ENCODE assay signal across 10 cellular contexts in the genomic region with DNA sequence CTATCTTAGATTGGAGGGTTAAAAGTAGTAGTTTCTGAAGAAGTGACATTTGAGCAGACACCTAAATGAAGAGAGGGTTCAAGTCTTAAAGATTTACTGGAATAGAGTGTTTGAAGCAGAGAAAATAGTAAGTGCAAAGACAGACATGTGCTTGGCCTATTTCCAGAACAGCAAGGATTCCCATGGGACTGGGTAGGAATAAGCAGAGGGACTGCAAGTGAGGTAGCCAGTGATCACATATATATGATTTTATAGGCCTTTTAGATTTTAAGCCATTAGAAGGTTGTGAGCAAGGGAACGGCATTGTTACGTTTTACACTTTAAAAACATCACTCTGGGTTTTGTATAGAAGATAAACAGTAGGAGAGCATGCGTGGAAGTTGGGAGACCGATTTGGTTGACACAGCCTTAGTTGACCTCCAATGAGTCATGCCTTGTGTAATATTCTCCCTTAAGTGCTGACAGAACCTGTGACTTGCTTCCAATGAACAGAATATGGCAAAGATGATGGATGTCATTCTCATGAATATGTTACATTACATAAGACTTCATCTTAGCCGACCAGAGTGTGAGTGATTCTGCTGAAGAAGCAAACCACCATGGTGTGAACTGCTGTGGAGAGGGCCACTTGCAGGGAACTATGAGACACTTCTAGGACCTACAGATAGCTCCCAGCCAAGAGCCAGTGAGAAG. TPM values are rescaled to one million over a fixed set of nuclear protein-coding genes. Genes with fewer than 3 reads are reported as not detected.
A peak's percentile ranks its signal among the peaks of the same experiment; 100 is the strongest.
DNase-seq lines count a peak whose midpoint lies in the region; ATAC-seq and TF ChIP-seq lines count a peak whose summit lies in the region.
"Had no signal": no experiment of that assay in that cellular context is flagged by ENCODE, and none has a peak within 500 bp of the region (broad histone marks: within the 10 kb centered on the region; RNA-seq: fewer than 3 reads in every experiment).

No MANE protein-coding gene starts in this region.

- H3K9me3 ChIP-seq in naive thymus-derived CD4-positive, alpha-beta T cell (ENCODE audit: control insufficient read depth in 2 of 3, low read length in 3 of 3): no peaks in the 10 kb centered on the region
- H3K9me3 ChIP-seq in ovary: no peaks in the 10 kb centered on the region

- TF ChIP-seq EP300 in ovary (IDR thresholded peaks at IDR 0.05): no peak

- H3K27ac ChIP-seq in naive thymus-derived CD4-positive, alpha-beta T cell (ENCODE audit: low read depth, low read length): no peak overlapping the region
- H3K27ac ChIP-seq in ovary: no peak overlapping the region

- no peak overlapping the region for H3K4me3 ChIP-seq in naive thymus-derived CD4-positive, alpha-beta T cell (ENCODE audit: low read length)
- H3K4me3 ChIP-seq in ovary: no peak overlapping the region

- peak; percentile 57 for DNase-seq in Caki2 (ENCODE audit: low read depth)
- peak; percentile 25 for DNase-seq in NCI-H446 treated with DMSO at 0.1 percent for 48 hours (lab: John Stamatoyannopoulos, UW)
- DNase-seq in effector memory CD8-positive, alpha-beta T cell: no peak
- DNase-seq in naive thymus-derived CD4-positive, alpha-beta T cell: no peak
- no peak for DNase-seq in ovary
- DNase-seq in midbrain (lab: John Stamatoyannopoulos, UW): no peak
- DNase-seq: activated naive CD4-positive, alpha-beta T cell; mesendoderm had no signal

- no peak for TF ChIP-seq POLR2A in ovary (IDR thresholded peaks at IDR 0.05)

- no peaks in the 10 kb centered on the region for H3K27me3 ChIP-seq in naive thymus-derived CD4-positive, alpha-beta T cell (ENCODE audit: control insufficient read depth in 2 of 2, insufficient read depth in 2 of 2, low read length in 2 of 2)
- no peaks in the 10 kb centered on the region for H3K27me3 ChIP-seq in ovary

- TF ChIP-seq CTCF in ovary (IDR thresholded peaks at IDR 0.05): no peak

- in situ Hi-C loops in Caki2 (cut with HindIII; ENCODE audit: low pct_unique_long_range_greater_than_20kb, low sequenced_read_pairs): no loop called here

- H3K4me3 Mint-ChIP-seq in effector memory CD8-positive, alpha-beta T cell: no peak overlapping the region
- H3K4me3 Mint-ChIP-seq in naive thymus-derived CD4-positive, alpha-beta T cell: no peak overlapping the region

- 74 to 79% (median 79%) methylated on average over 5 of the region's 5 CpGs for WGBS in ovary, 3 donors

- H3K4me1 Mint-ChIP-seq in effector memory CD8-positive, alpha-beta T cell (ENCODE audit: low read depth in 2 of 2): no peaks in the 10 kb centered on the region
- H3K4me1 Mint-ChIP-seq in naive thymus-derived CD4-positive, alpha-beta T cell: no peaks in the 10 kb centered on the region

- no peaks in the 10 kb centered on the region for H3K27me3 Mint-ChIP-seq in effector memory CD8-positive, alpha-beta T cell
- H3K27me3 Mint-ChIP-seq in naive thymus-derived CD4-positive, alpha-beta T cell: no peaks in the 10 kb centered on the region

- ATAC-seq in effector memory CD8-positive, alpha-beta T cell (replicated peaks): peak; percentile 29
- peak; percentile 89 for ATAC-seq in naive thymus-derived CD4-positive, alpha-beta T cell
- no peak for ATAC-seq in HG03457 (IDR thresholded peaks at IDR 0.05; ENCODE audit: unreplicated experiment)
- ATAC-seq in GM18517 (IDR thresholded peaks at IDR 0.05; ENCODE audit: unreplicated experiment): no peak

- intact Hi-C loops in naive thymus-derived CD4-positive, alpha-beta T cell (cut with micrococcal nuclease): no loop called here
- intact Hi-C loops in ovary (cut with DNase I): no loop called here

- CTCF ChIA-PET in naive thymus-derived CD4-positive, alpha-beta T cell (lab: Charles Lee): no interaction called here

- no peaks in the 10 kb centered on the region for H3K36me3 Mint-ChIP-seq in effector memory CD8-positive, alpha-beta T cell (ENCODE audit: insufficient read depth)
- H3K36me3 Mint-ChIP-seq in naive thymus-derived CD4-positive, alpha-beta T cell: peaks cover 0 to 4% (median 0%) of the 10 kb centered on the region in 5 donors

- H3K36me3 ChIP-seq in naive thymus-derived CD4-positive, alpha-beta T cell (ENCODE audit: control insufficient read depth in 2 of 3, insufficient read depth in 3 of 3, low read length in 3 of 3): no peaks in the 10 kb centered on the region
- H3K36me3 ChIP-seq in ovary: no peaks in the 10 kb centered on the region

- H3K27ac Mint-ChIP-seq in effector memory CD8-positive, alpha-beta T cell: no peak overlapping the region
- H3K27ac Mint-ChIP-seq in naive thymus-derived CD4-positive, alpha-beta T cell: no peak overlapping the region

- POLR2A ChIA-PET in naive thymus-derived CD4-positive, alpha-beta T cell (lab: Charles Lee): no interaction called here

- H3K4me1 ChIP-seq in naive thymus-derived CD4-positive, alpha-beta T cell (ENCODE audit: control insufficient read depth in 2 of 2, insufficient read depth in 2 of 2, low read length in 2 of 2): no peaks in the 10 kb centered on the region
- H3K4me1 ChIP-seq in ovary (ENCODE audit: insufficient read depth): no peaks in the 10 kb centered on the region

- H3K9me3 Mint-ChIP-seq in effector memory CD8-positive, alpha-beta T cell: no peaks in the 10 kb centered on the region
- H3K9me3 Mint-ChIP-seq in naive thymus-derived CD4-positive, alpha-beta T cell: peaks cover 0 to 2% (median 0%) of the 10 kb centered on the region in 11 donors

RNA-seq across cellular contexts. Expression of a gene that starts 37.1 kb away (rescaled TPM):
- 7.4 and 13.7 TPM in 2 replicates for total RNA-seq in Caki2 (2014; rRNA removed; shearing (Covaris generic); ENCODE audit: low replicate concordance)
- total RNA-seq in naive thymus-derived CD4-positive, alpha-beta T cell: 10 to 100 TPM; 34.9 to 69.1 (median 41.5) TPM
- 10 to 100 TPM in 1 of 2 donors, 1 to 10 TPM in 1; 9.3 to 10.8 TPM for polyA plus RNA-seq in naive thymus-derived CD4-positive, alpha-beta T cell
- 10 to 100 TPM; 14.8 to 26.7 (median 23.3) TPM for total RNA-seq in ovary
- 10 to 100 TPM in 1 of 2 donors, 1 to 10 TPM in 1; 4.5 to 11.3 TPM for polyA plus RNA-seq in ovary

Comparison
In these comparisons a context has a peak if more than half of its experiments do, and no peak if none do; other contexts are left out.
1. DNase-seq: peak in Caki2 (single experiment) and NCI-H446 treated with DMSO at 0.1 percent for 48 hours (single experiment); none in effector memory CD8-positive, alpha-beta T cell (0 of 3), naive thymus-derived CD4-positive, alpha-beta T cell (0 of 9), ovary (0 of 5) and midbrain (single experiment).
2. ATAC-seq: peak in effector memory CD8-positive, alpha-beta T cell (single experiment) and naive thymus-derived CD4-positive, alpha-beta T cell (single experiment); none in HG03457 (single experiment) and GM18517 (single experiment).